1 cellular context compared by ENCODE assay signal in the genomic region with DNA sequence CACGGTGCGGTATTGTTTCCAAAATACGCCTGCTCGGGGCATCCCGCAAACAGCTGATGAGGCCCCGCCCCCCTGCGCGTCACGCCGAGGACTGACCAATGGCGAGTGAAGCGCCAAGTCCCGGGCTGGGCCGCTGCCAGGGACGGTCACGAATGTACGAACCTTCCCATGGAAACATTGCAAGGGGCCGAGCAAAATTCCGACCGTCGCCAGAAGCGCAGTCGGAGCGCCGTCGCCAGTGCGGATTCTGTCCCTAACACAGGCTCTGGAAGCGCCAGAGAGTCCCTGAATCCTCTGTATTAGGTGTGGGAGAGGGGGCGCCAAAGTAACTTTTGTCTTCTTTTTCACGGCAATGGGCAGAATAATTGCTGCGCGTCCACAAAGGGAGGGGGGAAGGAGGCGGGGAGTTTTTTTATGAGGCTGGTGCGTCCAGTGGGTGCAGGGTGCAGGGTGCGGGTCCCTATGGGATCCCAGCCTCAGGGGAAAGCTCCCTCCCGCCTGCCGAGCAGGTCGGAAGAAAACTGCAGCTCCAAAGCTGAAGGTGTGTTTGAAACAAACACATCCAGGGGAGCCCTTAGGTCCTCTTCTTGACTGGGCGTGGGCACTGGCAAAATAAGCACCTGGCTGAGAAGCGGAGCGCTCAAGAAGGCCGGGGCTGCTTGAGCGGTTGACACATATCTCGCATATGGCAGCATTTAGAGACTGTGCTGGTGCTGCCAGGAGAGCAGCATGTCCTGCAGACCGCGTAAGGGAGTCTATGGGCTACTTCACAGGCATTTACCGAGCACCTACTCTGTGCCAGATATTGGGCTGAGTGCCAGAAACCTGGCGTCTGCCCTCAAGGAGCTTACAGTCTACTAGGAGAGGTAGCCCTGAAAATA.
TF ChIP-seq lines count a peak whose summit lies in the region.

A gene with protein sequence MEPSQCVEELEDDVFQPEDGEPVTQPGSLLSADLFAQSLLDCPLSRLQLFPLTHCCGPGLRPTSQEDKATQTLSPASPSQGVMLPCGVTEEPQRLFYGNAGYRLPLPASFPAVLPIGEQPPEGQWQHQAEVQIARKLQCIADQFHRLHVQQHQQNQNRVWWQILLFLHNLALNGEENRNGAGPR (minus strand): TSS at position 25 of the 881 bp plus-strand sequence. CDS start 2,793 bp downstream, outside the sequence.

TF ChIP-seq in K562, 482 proteins besides CTCF, POLR2A, EP300 and RAD21 (continued from another document and continues in another):
- TF ChIP-seq ZNF232 (CRISPR knock-in tag; IDR thresholded peaks at IDR 0.05) (no peak), MCM2 (IDR thresholded peaks at IDR 0.05; ENCODE audit: low read depth) (no peak), MCM3 (IDR thresholded peaks at IDR 0.05) (no peak), SMARCC2 (IDR thresholded peaks at IDR 0.05; ENCODE audit: low read depth) (no peak), EHMT2 (IDR thresholded peaks at IDR 0.05) (peak; percentile 86), ZNF561 (CRISPR knock-in tag; conservative IDR thresholded peaks at IDR 0.05) (no peak), NRF1 (conservative IDR thresholded peaks at IDR 0.05 in 1 of 2, IDR thresholded peaks at IDR 0.05 in 1 of 2) (peak; percentile 82 to 86), ZNF212 (CRISPR knock-in tag; IDR thresholded peaks at IDR 0.05) (no peak), FOS (IDR thresholded peaks at IDR 0.05; ENCODE audit: extremely low read depth, insufficient read length) (no peak), PTTG1 (tag; IDR thresholded peaks at IDR 0.05; ENCODE audit: low read depth) (no peak), GTF2A2 (tag; IDR thresholded peaks at IDR 0.05) (no peak), HDAC2 (IDR thresholded peaks at IDR 0.05) (peak; percentile 82; the same call in 1 of the 2 replicates), CAMTA2 (CRISPR knock-in tag; conservative IDR thresholded peaks at IDR 0.05) (no peak), SIX5 (IDR thresholded peaks at IDR 0.05; ENCODE audit: borderline replicate concordance in 1 of 2, insufficient read depth in 1 of 2, low read depth in 1 of 2, low read length in 2 of 2) (no peak), MYC (IDR thresholded peaks at IDR 0.05; ENCODE audit: low read depth, low read length) (no peak; the same call in 1 of the 2 replicates), MYC (CRISPR knock-in tag; IDR thresholded peaks at IDR 0.05; ENCODE audit: borderline replicate concordance, low read depth) (no peak), CSDE1 (IDR thresholded peaks at IDR 0.05) (no peak), NFE2 (IDR thresholded peaks at IDR 0.05; ENCODE audit: low read depth) (no peak), OTX1 (CRISPR knock-in tag; IDR thresholded peaks at IDR 0.05) (no peak), HSF4 (CRISPR knock-in tag; IDR thresholded peaks at IDR 0.05; ENCODE audit: borderline replicate concordance) (no peak), ZNF785 (CRISPR knock-in tag; IDR thresholded peaks at IDR 0.05) (no peak), SIRT6 (IDR thresholded peaks at IDR 0.05; ENCODE audit: low read depth, low read length) (no peak), POLR3A (IDR thresholded peaks at IDR 0.05; ENCODE audit: borderline replicate concordance, extremely low read depth, insufficient read depth, insufficient read length) (no peak), FOXJ3 (CRISPR knock-in tag; IDR thresholded peaks at IDR 0.05) (no peak), ARHGAP35 (IDR thresholded peaks at IDR 0.05; ENCODE audit: partially characterized antibody) (no peak), ZNF583 (CRISPR knock-in tag; IDR thresholded peaks at IDR 0.05) (no peak), CEBPG (CRISPR knock-in tag; IDR thresholded peaks at IDR 0.05) (no peak), CEBPG (tag; conservative IDR thresholded peaks at IDR 0.05 in 1 of 2, IDR thresholded peaks at IDR 0.05 in 1 of 2) (no peak), ARID2 (IDR thresholded peaks at IDR 0.05) (no peak), ZNF239 (CRISPR knock-in tag; IDR thresholded peaks at IDR 0.05) (no peak), ZNF707 (CRISPR knock-in tag; conservative IDR thresholded peaks at IDR 0.05) (no peak), ZNF311 (CRISPR knock-in tag; IDR thresholded peaks at IDR 0.05) (no peak), RBM14 (IDR thresholded peaks at IDR 0.05; ENCODE audit: borderline replicate concordance, insufficient read depth, low read depth, low read length) (no peak), CHCHD3 (CRISPR knock-in tag; IDR thresholded peaks at IDR 0.05) (no peak), SRF (CRISPR knock-in tag; IDR thresholded peaks at IDR 0.05) (no peak), PCBP2 (IDR thresholded peaks at IDR 0.05; ENCODE audit: low read depth, low read length, poor library complexity, severe bottlenecking) (no peak), CBX5 (IDR thresholded peaks at IDR 0.05; ENCODE audit: borderline replicate concordance, low read depth) (no peak), NR2C1 (IDR thresholded peaks at IDR 0.05) (no peak), NR2C1 (tag; IDR thresholded peaks at IDR 0.05) (no peak)
- TF ChIP-seq, protein P1, sequence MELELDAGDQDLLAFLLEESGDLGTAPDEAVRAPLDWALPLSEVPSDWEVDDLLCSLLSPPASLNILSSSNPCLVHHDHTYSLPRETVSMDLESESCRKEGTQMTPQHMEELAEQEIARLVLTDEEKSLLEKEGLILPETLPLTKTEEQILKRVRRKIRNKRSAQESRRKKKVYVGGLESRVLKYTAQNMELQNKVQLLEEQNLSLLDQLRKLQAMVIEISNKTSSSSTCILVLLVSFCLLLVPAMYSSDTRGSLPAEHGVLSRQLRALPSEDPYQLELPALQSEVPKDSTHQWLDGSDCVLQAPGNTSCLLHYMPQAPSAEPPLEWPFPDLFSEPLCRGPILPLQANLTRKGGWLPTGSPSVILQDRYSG (tag; conservative IDR thresholded peaks at IDR 0.05; ENCODE audit: low read depth): no peak
- TF ChIP-seq, protein P2, sequence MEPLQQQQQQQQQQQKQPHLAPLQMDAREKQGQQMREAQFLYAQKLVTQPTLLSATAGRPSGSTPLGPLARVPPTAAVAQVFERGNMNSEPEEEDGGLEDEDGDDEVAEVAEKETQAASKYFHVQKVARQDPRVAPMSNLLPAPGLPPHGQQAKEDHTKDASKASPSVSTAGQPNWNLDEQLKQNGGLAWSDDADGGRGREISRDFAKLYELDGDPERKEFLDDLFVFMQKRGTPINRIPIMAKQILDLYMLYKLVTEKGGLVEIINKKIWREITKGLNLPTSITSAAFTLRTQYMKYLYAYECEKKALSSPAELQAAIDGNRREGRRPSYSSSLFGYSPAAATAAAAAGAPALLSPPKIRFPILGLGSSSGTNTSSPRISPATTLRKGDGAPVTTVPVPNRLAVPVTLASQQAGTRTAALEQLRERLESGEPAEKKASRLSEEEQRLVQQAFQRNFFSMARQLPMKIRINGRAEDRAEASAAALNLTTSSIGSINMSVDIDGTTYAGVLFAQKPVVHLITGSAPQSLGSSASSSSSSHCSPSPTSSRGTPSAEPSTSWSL (CRISPR knock-in tag; IDR thresholded peaks at IDR 0.05; ENCODE audit: borderline replicate concordance): no peak
- TF ChIP-seq, protein P3, sequence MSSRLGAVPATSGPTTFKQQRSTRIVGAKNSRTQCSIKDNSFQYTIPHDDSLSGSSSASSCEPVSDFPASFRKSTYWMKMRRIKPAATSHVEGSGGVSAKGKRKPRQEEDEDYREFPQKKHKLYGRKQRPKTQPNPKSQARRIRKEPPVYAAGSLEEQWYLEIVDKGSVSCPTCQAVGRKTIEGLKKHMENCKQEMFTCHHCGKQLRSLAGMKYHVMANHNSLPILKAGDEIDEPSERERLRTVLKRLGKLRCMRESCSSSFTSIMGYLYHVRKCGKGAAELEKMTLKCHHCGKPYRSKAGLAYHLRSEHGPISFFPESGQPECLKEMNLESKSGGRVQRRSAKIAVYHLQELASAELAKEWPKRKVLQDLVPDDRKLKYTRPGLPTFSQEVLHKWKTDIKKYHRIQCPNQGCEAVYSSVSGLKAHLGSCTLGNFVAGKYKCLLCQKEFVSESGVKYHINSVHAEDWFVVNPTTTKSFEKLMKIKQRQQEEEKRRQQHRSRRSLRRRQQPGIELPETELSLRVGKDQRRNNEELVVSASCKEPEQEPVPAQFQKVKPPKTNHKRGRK (tag; IDR thresholded peaks at IDR 0.05): no peak
- TF ChIP-seq, protein P4, sequence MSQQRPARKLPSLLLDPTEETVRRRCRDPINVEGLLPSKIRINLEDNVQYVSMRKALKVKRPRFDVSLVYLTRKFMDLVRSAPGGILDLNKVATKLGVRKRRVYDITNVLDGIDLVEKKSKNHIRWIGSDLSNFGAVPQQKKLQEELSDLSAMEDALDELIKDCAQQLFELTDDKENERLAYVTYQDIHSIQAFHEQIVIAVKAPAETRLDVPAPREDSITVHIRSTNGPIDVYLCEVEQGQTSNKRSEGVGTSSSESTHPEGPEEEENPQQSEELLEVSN (IDR thresholded peaks at IDR 0.05; ENCODE audit: borderline replicate concordance in 1 of 2, extremely low read depth in 1 of 2, insufficient read depth in 1 of 2, insufficient read length in 1 of 2, low read depth in 1 of 2, low read length in 1 of 2, poor library complexity in 1 of 2, severe bottlenecking in 1 of 2): peak in 1 of 2 experiments; percentile 12
- TF ChIP-seq, protein P5, sequence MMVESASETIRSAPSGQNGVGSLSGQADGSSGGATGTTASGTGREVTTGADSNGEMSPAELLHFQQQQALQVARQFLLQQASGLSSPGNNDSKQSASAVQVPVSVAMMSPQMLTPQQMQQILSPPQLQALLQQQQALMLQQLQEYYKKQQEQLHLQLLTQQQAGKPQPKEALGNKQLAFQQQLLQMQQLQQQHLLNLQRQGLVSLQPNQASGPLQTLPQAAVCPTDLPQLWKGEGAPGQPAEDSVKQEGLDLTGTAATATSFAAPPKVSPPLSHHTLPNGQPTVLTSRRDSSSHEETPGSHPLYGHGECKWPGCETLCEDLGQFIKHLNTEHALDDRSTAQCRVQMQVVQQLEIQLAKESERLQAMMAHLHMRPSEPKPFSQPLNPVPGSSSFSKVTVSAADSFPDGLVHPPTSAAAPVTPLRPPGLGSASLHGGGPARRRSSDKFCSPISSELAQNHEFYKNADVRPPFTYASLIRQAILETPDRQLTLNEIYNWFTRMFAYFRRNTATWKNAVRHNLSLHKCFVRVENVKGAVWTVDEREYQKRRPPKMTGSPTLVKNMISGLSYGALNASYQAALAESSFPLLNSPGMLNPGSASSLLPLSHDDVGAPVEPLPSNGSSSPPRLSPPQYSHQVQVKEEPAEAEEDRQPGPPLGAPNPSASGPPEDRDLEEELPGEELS (CRISPR knock-in tag; IDR thresholded peaks at IDR 0.05; ENCODE audit: borderline replicate concordance): no peak
- TF ChIP-seq, protein P6, sequence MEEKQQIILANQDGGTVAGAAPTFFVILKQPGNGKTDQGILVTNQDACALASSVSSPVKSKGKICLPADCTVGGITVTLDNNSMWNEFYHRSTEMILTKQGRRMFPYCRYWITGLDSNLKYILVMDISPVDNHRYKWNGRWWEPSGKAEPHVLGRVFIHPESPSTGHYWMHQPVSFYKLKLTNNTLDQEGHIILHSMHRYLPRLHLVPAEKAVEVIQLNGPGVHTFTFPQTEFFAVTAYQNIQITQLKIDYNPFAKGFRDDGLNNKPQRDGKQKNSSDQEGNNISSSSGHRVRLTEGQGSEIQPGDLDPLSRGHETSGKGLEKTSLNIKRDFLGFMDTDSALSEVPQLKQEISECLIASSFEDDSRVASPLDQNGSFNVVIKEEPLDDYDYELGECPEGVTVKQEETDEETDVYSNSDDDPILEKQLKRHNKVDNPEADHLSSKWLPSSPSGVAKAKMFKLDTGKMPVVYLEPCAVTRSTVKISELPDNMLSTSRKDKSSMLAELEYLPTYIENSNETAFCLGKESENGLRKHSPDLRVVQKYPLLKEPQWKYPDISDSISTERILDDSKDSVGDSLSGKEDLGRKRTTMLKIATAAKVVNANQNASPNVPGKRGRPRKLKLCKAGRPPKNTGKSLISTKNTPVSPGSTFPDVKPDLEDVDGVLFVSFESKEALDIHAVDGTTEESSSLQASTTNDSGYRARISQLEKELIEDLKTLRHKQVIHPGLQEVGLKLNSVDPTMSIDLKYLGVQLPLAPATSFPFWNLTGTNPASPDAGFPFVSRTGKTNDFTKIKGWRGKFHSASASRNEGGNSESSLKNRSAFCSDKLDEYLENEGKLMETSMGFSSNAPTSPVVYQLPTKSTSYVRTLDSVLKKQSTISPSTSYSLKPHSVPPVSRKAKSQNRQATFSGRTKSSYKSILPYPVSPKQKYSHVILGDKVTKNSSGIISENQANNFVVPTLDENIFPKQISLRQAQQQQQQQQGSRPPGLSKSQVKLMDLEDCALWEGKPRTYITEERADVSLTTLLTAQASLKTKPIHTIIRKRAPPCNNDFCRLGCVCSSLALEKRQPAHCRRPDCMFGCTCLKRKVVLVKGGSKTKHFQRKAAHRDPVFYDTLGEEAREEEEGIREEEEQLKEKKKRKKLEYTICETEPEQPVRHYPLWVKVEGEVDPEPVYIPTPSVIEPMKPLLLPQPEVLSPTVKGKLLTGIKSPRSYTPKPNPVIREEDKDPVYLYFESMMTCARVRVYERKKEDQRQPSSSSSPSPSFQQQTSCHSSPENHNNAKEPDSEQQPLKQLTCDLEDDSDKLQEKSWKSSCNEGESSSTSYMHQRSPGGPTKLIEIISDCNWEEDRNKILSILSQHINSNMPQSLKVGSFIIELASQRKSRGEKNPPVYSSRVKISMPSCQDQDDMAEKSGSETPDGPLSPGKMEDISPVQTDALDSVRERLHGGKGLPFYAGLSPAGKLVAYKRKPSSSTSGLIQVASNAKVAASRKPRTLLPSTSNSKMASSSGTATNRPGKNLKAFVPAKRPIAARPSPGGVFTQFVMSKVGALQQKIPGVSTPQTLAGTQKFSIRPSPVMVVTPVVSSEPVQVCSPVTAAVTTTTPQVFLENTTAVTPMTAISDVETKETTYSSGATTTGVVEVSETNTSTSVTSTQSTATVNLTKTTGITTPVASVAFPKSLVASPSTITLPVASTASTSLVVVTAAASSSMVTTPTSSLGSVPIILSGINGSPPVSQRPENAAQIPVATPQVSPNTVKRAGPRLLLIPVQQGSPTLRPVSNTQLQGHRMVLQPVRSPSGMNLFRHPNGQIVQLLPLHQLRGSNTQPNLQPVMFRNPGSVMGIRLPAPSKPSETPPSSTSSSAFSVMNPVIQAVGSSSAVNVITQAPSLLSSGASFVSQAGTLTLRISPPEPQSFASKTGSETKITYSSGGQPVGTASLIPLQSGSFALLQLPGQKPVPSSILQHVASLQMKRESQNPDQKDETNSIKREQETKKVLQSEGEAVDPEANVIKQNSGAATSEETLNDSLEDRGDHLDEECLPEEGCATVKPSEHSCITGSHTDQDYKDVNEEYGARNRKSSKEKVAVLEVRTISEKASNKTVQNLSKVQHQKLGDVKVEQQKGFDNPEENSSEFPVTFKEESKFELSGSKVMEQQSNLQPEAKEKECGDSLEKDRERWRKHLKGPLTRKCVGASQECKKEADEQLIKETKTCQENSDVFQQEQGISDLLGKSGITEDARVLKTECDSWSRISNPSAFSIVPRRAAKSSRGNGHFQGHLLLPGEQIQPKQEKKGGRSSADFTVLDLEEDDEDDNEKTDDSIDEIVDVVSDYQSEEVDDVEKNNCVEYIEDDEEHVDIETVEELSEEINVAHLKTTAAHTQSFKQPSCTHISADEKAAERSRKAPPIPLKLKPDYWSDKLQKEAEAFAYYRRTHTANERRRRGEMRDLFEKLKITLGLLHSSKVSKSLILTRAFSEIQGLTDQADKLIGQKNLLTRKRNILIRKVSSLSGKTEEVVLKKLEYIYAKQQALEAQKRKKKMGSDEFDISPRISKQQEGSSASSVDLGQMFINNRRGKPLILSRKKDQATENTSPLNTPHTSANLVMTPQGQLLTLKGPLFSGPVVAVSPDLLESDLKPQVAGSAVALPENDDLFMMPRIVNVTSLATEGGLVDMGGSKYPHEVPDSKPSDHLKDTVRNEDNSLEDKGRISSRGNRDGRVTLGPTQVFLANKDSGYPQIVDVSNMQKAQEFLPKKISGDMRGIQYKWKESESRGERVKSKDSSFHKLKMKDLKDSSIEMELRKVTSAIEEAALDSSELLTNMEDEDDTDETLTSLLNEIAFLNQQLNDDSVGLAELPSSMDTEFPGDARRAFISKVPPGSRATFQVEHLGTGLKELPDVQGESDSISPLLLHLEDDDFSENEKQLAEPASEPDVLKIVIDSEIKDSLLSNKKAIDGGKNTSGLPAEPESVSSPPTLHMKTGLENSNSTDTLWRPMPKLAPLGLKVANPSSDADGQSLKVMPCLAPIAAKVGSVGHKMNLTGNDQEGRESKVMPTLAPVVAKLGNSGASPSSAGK (IDR thresholded peaks at IDR 0.05): no peak; the same call in 1 of the 2 replicates
